ENCODE assay signal across 8 cellular contexts in the genomic region with DNA sequence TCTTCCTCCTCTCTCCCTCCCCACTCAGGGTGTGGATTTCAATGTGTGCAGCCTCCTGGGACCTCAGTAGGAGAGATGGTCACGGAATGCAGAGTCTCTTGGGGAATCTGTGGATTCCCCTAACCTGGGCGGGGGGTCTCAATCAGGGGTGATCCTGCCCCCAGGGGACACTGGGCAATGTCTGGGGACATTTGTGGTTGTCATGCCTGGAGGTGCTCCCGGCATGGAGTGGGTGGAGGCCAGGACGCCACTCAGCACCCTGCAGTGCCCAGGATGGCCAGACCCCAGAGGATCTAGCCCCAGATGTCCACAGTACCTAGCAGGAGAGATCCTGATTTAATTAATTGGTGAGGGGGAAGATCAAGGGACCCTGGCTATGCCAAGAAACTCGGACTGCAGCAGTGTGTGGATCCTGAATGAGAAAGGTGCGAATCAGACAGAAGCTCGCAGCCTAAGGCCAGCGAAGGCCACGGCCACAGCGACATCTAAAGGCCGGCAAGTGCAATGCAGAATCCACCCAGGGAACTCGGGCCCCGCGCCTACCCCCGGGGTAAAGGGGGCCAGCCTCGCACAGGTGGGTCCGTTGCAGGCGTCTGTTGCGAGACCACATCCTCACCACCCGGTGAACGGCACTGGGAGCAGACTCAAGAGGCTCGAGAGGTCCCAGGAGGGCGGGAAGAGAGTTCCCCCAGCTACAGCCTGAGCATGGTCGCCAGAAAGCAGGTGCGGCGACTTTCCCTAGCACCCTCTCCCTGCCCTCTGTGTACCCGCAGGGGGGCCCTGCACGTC.
DNase-seq lines count a peak whose midpoint lies in the region; ATAC-seq and TF ChIP-seq lines count a peak whose summit lies in the region.

No MANE protein-coding gene starts in this region.

- ATAC-seq in foreskin keratinocyte: peak; percentile 18
- no peak for ATAC-seq in GM19452 (IDR thresholded peaks at IDR 0.05; ENCODE audit: unreplicated experiment)
- no peak for ATAC-seq in HG03175 (IDR thresholded peaks at IDR 0.05; ENCODE audit: unreplicated experiment)

- peak; percentile 80 for DNase-seq in GM03348 (ENCODE audit: low spot score)
- DNase-seq in NAMALWA (ENCODE audit: low spot score): peak; percentile 85
- DNase-seq in activated T-cell treated with anti-CD3 and anti-CD28 coated beads, Interleukin-2, amount 50 U/mL, for 48 hours: peak; percentile 75 to 81
- no peak for DNase-seq in foreskin keratinocyte
- DNase-seq in retina: peak; percentile 59
- no peak for DNase-seq in HT-29 (ENCODE audit: low spot score)

- peak; percentile 86 for TF ChIP-seq CTCF in foreskin keratinocyte (conservative IDR thresholded peaks at IDR 0.05)

- no peaks in the 10 kb centered on the region for H3K27me3 ChIP-seq in foreskin keratinocyte

- no peak overlapping the region for H3K27ac ChIP-seq in foreskin keratinocyte

- peaks cover 9% of the 10 kb centered on the region for H3K4me1 ChIP-seq in foreskin keratinocyte

Comparison
In these comparisons a context has a peak if more than half of its experiments do, and no peak if none do; other contexts are left out.
1. DNase-seq: peak in GM03348 (single experiment), NAMALWA (single experiment), activated T-cell treated with anti-CD3 and anti-CD28 coated beads, Interleukin-2, amount 50 U/mL, for 48 hours (2 of 2) and retina (single experiment); none in foreskin keratinocyte (0 of 2) and HT-29 (single experiment).